1 cellular context compared by ENCODE assay signal in the genomic region with DNA sequence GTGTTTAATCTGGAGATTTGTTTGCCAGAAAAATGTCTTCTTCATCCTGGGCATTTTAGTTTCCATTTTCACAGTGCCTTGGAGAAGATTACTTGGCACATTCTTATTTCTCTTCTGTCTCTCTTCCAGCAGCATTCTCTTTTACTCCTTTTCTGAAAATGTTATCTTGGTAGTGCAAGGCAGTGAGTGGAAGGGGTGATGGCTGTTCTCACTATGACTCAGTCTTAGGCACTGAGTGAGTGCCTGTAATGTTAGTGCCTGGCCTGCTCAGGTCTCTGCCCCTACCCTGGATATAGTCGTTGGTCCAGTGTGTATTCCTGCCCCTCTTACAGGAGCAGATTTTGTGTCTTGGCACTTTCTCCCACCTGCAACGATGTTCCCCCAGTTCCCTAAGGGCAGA.
A peak's percentile ranks its signal among the peaks of the same experiment; 100 is the strongest.
TF ChIP-seq lines count a peak whose summit lies in the region.

No MANE protein-coding gene starts in this region.

TF ChIP-seq in GM12878, 131 proteins besides CTCF, POLR2A, EP300 and RAD21:
- TF ChIP-seq SMAD1 (IDR thresholded peaks at IDR 0.05; ENCODE audit: low read depth, partially characterized antibody) (no peak), ZNF24 (IDR thresholded peaks at IDR 0.05) (no peak), RBBP5 (conservative IDR thresholded peaks at IDR 0.05) (no peak), KAT2A (conservative IDR thresholded peaks at IDR 0.05; ENCODE audit: control insufficient read depth, low read depth, low read length) (no peak), DPF2 (IDR thresholded peaks at IDR 0.05) (peak; percentile 30; the same call in 1 of the 2 replicates), PML (IDR thresholded peaks at IDR 0.05; ENCODE audit: low read length) (peak; percentile 42; the same call in 1 of the 2 replicates), SIN3A (IDR thresholded peaks at IDR 0.05; ENCODE audit: low read depth, low read length) (no peak), IRF4 (IDR thresholded peaks at IDR 0.05; ENCODE audit: low read depth, low read length) (peak; percentile 88), JUNB (IDR thresholded peaks at IDR 0.05) (peak; percentile 65), ASH2L (IDR thresholded peaks at IDR 0.05; ENCODE audit: borderline replicate concordance, low read depth) (no peak), FOXM1 (IDR thresholded peaks at IDR 0.05; ENCODE audit: low read depth, low read length) (no peak), NFIC (IDR thresholded peaks at IDR 0.05; ENCODE audit: low read depth, low read length) (peak; percentile 43; the same call in 1 of the 2 replicates), CREB1 (IDR thresholded peaks at IDR 0.05; ENCODE audit: low read depth) (no peak), GATAD2B (conservative IDR thresholded peaks at IDR 0.05; ENCODE audit: low read depth) (0 out of 2 replicates have a peak, but pooled peaks have one; percentile 19), POLR2AphosphoS5 (IDR thresholded peaks at IDR 0.05; ENCODE audit: low read length) (peak; percentile 63), RUNX3 (IDR thresholded peaks at IDR 0.05; ENCODE audit: low read length) (0 out of 2 replicates have a peak, but pooled peaks have one; percentile 4)
- TF ChIP-seq, protein P1, sequence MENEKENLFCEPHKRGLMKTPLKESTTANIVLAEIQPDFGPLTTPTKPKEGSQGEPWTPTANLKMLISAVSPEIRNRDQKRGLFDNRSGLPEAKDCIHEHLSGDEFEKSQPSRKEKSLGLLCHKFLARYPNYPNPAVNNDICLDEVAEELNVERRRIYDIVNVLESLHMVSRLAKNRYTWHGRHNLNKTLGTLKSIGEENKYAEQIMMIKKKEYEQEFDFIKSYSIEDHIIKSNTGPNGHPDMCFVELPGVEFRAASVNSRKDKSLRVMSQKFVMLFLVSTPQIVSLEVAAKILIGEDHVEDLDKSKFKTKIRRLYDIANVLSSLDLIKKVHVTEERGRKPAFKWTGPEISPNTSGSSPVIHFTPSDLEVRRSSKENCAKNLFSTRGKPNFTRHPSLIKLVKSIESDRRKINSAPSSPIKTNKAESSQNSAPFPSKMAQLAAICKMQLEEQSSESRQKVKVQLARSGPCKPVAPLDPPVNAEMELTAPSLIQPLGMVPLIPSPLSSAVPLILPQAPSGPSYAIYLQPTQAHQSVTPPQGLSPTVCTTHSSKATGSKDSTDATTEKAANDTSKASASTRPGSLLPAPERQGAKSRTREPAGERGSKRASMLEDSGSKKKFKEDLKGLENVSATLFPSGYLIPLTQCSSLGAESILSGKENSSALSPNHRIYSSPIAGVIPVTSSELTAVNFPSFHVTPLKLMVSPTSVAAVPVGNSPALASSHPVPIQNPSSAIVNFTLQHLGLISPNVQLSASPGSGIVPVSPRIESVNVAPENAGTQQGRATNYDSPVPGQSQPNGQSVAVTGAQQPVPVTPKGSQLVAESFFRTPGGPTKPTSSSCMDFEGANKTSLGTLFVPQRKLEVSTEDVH (IDR thresholded peaks at IDR 0.05; ENCODE audit: low read depth, partially characterized antibody) = no peak
- TF ChIP-seq, protein P2, sequence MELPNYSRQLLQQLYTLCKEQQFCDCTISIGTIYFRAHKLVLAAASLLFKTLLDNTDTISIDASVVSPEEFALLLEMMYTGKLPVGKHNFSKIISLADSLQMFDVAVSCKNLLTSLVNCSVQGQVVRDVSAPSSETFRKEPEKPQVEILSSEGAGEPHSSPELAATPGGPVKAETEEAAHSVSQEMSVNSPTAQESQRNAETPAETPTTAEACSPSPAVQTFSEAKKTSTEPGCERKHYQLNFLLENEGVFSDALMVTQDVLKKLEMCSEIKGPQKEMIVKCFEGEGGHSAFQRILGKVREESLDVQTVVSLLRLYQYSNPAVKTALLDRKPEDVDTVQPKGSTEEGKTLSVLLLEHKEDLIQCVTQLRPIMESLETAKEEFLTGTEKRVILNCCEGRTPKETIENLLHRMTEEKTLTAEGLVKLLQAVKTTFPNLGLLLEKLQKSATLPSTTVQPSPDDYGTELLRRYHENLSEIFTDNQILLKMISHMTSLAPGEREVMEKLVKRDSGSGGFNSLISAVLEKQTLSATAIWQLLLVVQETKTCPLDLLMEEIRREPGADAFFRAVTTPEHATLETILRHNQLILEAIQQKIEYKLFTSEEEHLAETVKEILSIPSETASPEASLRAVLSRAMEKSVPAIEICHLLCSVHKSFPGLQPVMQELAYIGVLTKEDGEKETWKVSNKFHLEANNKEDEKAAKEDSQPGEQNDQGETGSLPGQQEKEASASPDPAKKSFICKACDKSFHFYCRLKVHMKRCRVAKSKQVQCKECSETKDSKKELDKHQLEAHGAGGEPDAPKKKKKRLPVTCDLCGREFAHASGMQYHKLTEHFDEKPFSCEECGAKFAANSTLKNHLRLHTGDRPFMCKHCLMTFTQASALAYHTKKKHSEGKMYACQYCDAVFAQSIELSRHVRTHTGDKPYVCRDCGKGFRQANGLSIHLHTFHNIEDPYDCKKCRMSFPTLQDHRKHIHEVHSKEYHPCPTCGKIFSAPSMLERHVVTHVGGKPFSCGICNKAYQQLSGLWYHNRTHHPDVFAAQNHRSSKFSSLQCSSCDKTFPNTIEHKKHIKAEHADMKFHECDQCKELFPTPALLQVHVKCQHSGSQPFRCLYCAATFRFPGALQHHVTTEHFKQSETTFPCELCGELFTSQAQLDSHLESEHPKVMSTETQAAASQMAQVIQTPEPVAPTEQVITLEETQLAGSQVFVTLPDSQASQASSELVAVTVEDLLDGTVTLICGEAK (IDR thresholded peaks at IDR 0.05; ENCODE audit: borderline replicate concordance) = no peak
- TF ChIP-seq, protein P3, sequence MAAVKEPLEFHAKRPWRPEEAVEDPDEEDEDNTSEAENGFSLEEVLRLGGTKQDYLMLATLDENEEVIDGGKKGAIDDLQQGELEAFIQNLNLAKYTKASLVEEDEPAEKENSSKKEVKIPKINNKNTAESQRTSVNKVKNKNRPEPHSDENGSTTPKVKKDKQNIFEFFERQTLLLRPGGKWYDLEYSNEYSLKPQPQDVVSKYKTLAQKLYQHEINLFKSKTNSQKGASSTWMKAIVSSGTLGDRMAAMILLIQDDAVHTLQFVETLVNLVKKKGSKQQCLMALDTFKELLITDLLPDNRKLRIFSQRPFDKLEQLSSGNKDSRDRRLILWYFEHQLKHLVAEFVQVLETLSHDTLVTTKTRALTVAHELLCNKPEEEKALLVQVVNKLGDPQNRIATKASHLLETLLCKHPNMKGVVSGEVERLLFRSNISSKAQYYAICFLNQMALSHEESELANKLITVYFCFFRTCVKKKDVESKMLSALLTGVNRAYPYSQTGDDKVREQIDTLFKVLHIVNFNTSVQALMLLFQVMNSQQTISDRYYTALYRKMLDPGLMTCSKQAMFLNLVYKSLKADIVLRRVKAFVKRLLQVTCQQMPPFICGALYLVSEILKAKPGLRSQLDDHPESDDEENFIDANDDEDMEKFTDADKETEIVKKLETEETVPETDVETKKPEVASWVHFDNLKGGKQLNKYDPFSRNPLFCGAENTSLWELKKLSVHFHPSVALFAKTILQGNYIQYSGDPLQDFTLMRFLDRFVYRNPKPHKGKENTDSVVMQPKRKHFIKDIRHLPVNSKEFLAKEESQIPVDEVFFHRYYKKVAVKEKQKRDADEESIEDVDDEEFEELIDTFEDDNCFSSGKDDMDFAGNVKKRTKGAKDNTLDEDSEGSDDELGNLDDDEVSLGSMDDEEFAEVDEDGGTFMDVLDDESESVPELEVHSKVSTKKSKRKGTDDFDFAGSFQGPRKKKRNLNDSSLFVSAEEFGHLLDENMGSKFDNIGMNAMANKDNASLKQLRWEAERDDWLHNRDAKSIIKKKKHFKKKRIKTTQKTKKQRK (IDR thresholded peaks at IDR 0.05; ENCODE audit: low read depth, low read length) = no peak
- TF ChIP-seq, protein P4, sequence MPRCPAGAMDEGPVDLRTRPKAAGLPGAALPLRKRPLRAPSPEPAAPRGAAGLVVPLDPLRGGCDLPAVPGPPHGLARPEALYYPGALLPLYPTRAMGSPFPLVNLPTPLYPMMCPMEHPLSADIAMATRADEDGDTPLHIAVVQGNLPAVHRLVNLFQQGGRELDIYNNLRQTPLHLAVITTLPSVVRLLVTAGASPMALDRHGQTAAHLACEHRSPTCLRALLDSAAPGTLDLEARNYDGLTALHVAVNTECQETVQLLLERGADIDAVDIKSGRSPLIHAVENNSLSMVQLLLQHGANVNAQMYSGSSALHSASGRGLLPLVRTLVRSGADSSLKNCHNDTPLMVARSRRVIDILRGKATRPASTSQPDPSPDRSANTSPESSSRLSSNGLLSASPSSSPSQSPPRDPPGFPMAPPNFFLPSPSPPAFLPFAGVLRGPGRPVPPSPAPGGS (IDR thresholded peaks at IDR 0.05; ENCODE audit: borderline replicate concordance, insufficient read depth, low read depth, low read length, poor library complexity, severe bottlenecking) = no peak
- TF ChIP-seq, protein P5, sequence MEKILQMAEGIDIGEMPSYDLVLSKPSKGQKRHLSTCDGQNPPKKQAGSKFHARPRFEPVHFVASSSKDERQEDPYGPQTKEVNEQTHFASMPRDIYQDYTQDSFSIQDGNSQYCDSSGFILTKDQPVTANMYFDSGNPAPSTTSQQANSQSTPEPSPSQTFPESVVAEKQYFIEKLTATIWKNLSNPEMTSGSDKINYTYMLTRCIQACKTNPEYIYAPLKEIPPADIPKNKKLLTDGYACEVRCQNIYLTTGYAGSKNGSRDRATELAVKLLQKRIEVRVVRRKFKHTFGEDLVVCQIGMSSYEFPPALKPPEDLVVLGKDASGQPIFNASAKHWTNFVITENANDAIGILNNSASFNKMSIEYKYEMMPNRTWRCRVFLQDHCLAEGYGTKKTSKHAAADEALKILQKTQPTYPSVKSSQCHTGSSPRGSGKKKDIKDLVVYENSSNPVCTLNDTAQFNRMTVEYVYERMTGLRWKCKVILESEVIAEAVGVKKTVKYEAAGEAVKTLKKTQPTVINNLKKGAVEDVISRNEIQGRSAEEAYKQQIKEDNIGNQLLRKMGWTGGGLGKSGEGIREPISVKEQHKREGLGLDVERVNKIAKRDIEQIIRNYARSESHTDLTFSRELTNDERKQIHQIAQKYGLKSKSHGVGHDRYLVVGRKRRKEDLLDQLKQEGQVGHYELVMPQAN (conservative IDR thresholded peaks at IDR 0.05) = no peak
TF ChIP-seq in GM12878: peak in this region for 8.
